In genomic region chr10:21526184-21526951, GRCh38 we compare ENCODE assay signal across 8 cellular contexts. TPM values are rescaled to one million over a fixed set of nuclear protein-coding genes. Genes with fewer than 3 reads are reported as not detected.
DNase-seq lines count a peak whose midpoint lies in the region; ATAC-seq and TF ChIP-seq lines count a peak whose summit lies in the region.

No MANE protein-coding gene starts in this region.

- no peaks in the 10 kb centered on the region for H3K9me3 ChIP-seq in right lobe of liver

- TF ChIP-seq CTCF in dorsolateral prefrontal cortex (IDR thresholded peaks at IDR 0.05 in 54 of 56, conservative IDR thresholded peaks at IDR 0.05 in 2 of 56; ENCODE audit: low read depth in 1 of 56, partially characterized antibody in 56 of 56) (peak in 2 of 56 donors; percentile 2 to 19), right lobe of liver (IDR thresholded peaks at IDR 0.05) (no peak)

- H3K27me3 ChIP-seq in dorsolateral prefrontal cortex (no peaks in the 10 kb centered on the region), right lobe of liver (no peaks in the 10 kb centered on the region)

- peak; percentile 31 for TF ChIP-seq POLR2A in right lobe of liver (IDR thresholded peaks at IDR 0.05)

- intact Hi-C loops in dorsolateral prefrontal cortex (cut with DNase I): loop anchor here (1.0 to 5.0 kb wide), 2 partner anchors 9 to 796 kb away; partner anchors contain the start of gene BMI1 (in 1 of the 2)
- intact Hi-C loops in right lobe of liver (cut with DNase I): no loop called here

- no peaks in the 10 kb centered on the region for H3K4me1 ChIP-seq in right lobe of liver

- DNase-seq in HCEC 1CT: peak; percentile 70
- peak; percentile 49 for DNase-seq in NCI-H1694 (lab: John Stamatoyannopoulos, UW)
- peak; percentile 66 for DNase-seq in activated CD4-positive, alpha-beta T cell treated with anti-CD3 and anti-CD28 coated beads for 48 hours
- DNase-seq in dorsolateral prefrontal cortex: peak; percentile 41 to 75 (median 64)
- DNase-seq in right lobe of liver: peak; percentile 79 to 84 (median 81)
- DNase-seq in stimulated activated CD4-positive, alpha-beta T cell treated with anti-CD3 and anti-CD28 coated beads, TNF-alpha, amount 100 ng/mL, for 24 hours (ENCODE audit: low read depth in 3 of 3): peak in 2 of 3 experiments; percentile 23 to 55
- DNase-seq in HuH-7.5 (ENCODE audit: low spot score): no peak

- H3K4me3 ChIP-seq in GM08714 (ENCODE audit: low read length) (peak overlapping the region; percentile 42), dorsolateral prefrontal cortex (peak overlapping the region; percentile 53 to 89 (median 77)), right lobe of liver (peak overlapping the region; percentile 64 to 66 (median 64))

- H3K36me3 ChIP-seq in right lobe of liver: no peaks in the 10 kb centered on the region

- H3K27ac ChIP-seq in dorsolateral prefrontal cortex (peak overlapping the region; percentile 90 to 100 (median 99)), right lobe of liver (peak overlapping the region; percentile 89 to 96 (median 94))

- peak; percentile 47 to 60 (median 54) for ATAC-seq in right lobe of liver

- under 1% methylated on average over 35 of the region's 59 CpGs for WGBS in right lobe of liver (ENCODE audit: insufficient coverage, low coverage, low lambda C conversion rate, missing lambda C conversion rate)

RNA-seq across cellular contexts. Expression of gene SKIDA1, which starts 0.9 kb away (rescaled TPM):
- total RNA-seq in dorsolateral prefrontal cortex: 1 to 10 TPM; 2.0 to 8.9 (median 4.4) TPM
- total RNA-seq in right lobe of liver: 1 to 10 TPM in 5 of 6 experiments, under 1 TPM in 1; 0.31 to 3.9 (median 2.1) TPM

RNA-seq across cellular contexts. Expression of gene MLLT10, which starts 7.7 kb away (rescaled TPM):
- total RNA-seq in dorsolateral prefrontal cortex (10 to 100 TPM; 35.4 to 78.5 (median 55.3) TPM), right lobe of liver (10 to 100 TPM; 15.8 to 49.4 (median 20.1) TPM)

Comparison
In these comparisons a context has a peak if more than half of its experiments do, and no peak if none do; other contexts are left out.
1. intact Hi-C loops: an anchor here in dorsolateral prefrontal cortex (1.0 to 5.0 kb wide); none called in right lobe of liver.